1 cellular context compared by ENCODE assay signal in genomic region chr6:42263165-42263852, GRCh38.
TF ChIP-seq lines count a peak whose summit lies in the region.

No MANE protein-coding gene starts in this region.

TF ChIP-seq in IMR-90, 13 proteins besides CTCF, POLR2A, EP300 and RAD21:
- TF ChIP-seq RFX5 (IDR thresholded peaks at IDR 0.05; ENCODE audit: low read depth, low read length) (no peak), NFE2L2 (IDR thresholded peaks at IDR 0.05; ENCODE audit: low read depth, low read length) (no peak), CEBPB (IDR thresholded peaks at IDR 0.05; ENCODE audit: low read depth, low read length) (no peak), MAFK (IDR thresholded peaks at IDR 0.05; ENCODE audit: low read depth, low read length) (no peak), USF2 (IDR thresholded peaks at IDR 0.05; ENCODE audit: low read depth, low read length) (no peak)
